13 cellular contexts compared by ENCODE assay signal in the genomic region with DNA sequence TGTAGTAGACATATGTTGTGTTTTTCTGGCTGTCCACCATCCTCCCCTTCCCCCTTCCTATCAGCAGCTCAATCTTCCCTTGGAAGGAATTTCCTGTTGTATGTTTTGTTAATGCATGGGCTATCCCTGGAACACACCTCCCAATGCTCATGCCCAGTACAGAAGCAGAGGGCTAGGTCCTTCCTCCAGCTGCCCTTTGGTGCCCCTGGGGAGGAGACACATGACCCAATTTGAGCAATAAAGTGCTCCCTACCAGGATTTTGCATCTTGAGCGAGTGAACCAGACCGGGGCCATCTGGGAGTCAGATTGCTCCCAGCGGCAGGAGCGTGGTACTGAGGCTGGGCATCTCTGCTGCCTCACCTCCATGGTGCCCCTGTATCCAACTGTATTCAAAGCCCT.
"Had no signal": no experiment of that assay in that cellular context is flagged by ENCODE, and none has a peak within 500 bp of the region (broad histone marks: within the 10 kb centered on the region; RNA-seq: fewer than 3 reads in every experiment).

No MANE protein-coding gene starts in this region.

- DNase-seq: activated CD4-positive, alpha-beta memory T cell treated with anti-CD3 and anti-CD28 coated beads for 36 hours; activated T-cell treated with anti-CD3 and anti-CD28 coated beads for 4 hours; effector memory CD4-positive, alpha-beta T cell; foreskin keratinocyte; hypothalamus; lower lobe of right lung; ovary; psoas muscle; right cardiac atrium; stimulated activated CD4-positive, alpha-beta T cell treated with anti-CD3 and anti-CD28 coated beads, Interleukin-2, amount 100 ng/mL, for 48 hours; stimulated activated naive CD8-positive, alpha-beta T cell treated with anti-CD3 and anti-CD28 coated beads, Interleukin-15, amount 100 ng/mL, for 72 hours; transverse colon had no signal

- H3K4me1 ChIP-seq: foreskin keratinocyte, lower lobe of right lung, psoas muscle, suprapubic skin, transverse colon had no signal

- H3K27ac ChIP-seq: foreskin keratinocyte, lower lobe of right lung, ovary, psoas muscle, suprapubic skin, transverse colon had no signal

- H3K9me3 ChIP-seq: lower lobe of right lung, ovary, psoas muscle, suprapubic skin, transverse colon had no signal

- ATAC-seq: foreskin keratinocyte; lower lobe of right lung; psoas muscle; right cardiac atrium; stimulated activated naive CD8-positive, alpha-beta T cell treated with anti-CD3 and anti-CD28 coated beads, Interleukin-15, amount 100 ng/mL, for 72 hours had no signal

- H3K36me3 ChIP-seq: lower lobe of right lung, ovary, suprapubic skin, transverse colon had no signal

- H3K27me3 ChIP-seq: foreskin keratinocyte, ovary, suprapubic skin, transverse colon had no signal

- H3K4me3 ChIP-seq: lower lobe of right lung, ovary, psoas muscle, suprapubic skin, transverse colon had no signal
